8 cellular contexts compared by ENCODE assay signal in genomic region chr6:149922091-149922490, GRCh38. TPM values are rescaled to one million over a fixed set of nuclear protein-coding genes. Genes with fewer than 3 reads are reported as not detected.
DNase-seq lines count a peak whose midpoint lies in the region; ATAC-seq, FAIRE-seq and TF ChIP-seq lines count a peak whose summit lies in the region.
"Not testable (repeated sequence)": the region's sequence is repeated elsewhere in the genome, so short reads cannot be mapped to it uniquely, and the experiment has no call there.
"Had no signal": no experiment of that assay in that cellular context is flagged by ENCODE, and none has a peak within 500 bp of the region (broad histone marks: within the 10 kb centered on the region; RNA-seq: fewer than 3 reads in every experiment).

No MANE protein-coding gene starts in this region.

- H3K4me2 ChIP-seq in keratinocyte (ENCODE audit: control insufficient read depth, extremely low read depth, insufficient read depth, low read depth, low read length): peak overlapping the region; percentile 94

- H3K79me2 ChIP-seq in keratinocyte (ENCODE audit: control insufficient read depth, insufficient read depth, low read length): not testable (repeated sequence)

- not testable (repeated sequence) for H3K27me3 ChIP-seq in AG04450 (ENCODE audit: control insufficient read depth, insufficient read depth, low read length); keratinocyte (ENCODE audit: control insufficient read depth, extremely low read depth, insufficient read depth, low read length)
- peaks cover 89% of the 10 kb centered on the region for H3K27me3 ChIP-seq in HUES64 (ENCODE audit: insufficient read depth, low read length)

- dilution Hi-C loops in keratinocyte (cut with MboI; ENCODE audit: extremely low pct_ligation_motif_present, low sequenced_read_pairs): not testable (repeated sequence)

- ATAC-seq in central memory CD8-positive, alpha-beta T cell (replicated peaks; ENCODE audit: extremely low read depth, poor library complexity, severe bottlenecking): not testable (repeated sequence)

- not testable (repeated sequence) for TF ChIP-seq CTCF in AG04450 (IDR thresholded peaks at IDR 0.05; ENCODE audit: low read depth, low read length); keratinocyte (optimal IDR thresholded peaks at IDR 0.05 in 1 of 3, IDR thresholded peaks at IDR 0.05 in 1 of 3, conservative IDR thresholded peaks at IDR 0.05 in 1 of 3; ENCODE audit: extremely low read depth in 1 of 3, insufficient read depth in 2 of 3, low read length in 3 of 3); progenitor cell of endocrine pancreas (IDR thresholded peaks at IDR 0.05; ENCODE audit: unreplicated experiment)

- not testable (repeated sequence) for H3K9me1 ChIP-seq in keratinocyte (ENCODE audit: control insufficient read depth, extremely low read depth, insufficient read depth, low read length)

- H3K4me3 Mint-ChIP-seq in central memory CD8-positive, alpha-beta T cell: peak overlapping the region; percentile 83
- peak overlapping the region; percentile 68 for H3K4me3 Mint-ChIP-seq in progenitor cell of endocrine pancreas (ENCODE audit: low read depth)

- H3K9ac ChIP-seq in HUES64 (ENCODE audit: low read depth, low read length); keratinocyte (ENCODE audit: control insufficient read depth, extremely low read depth, insufficient read depth, low read length): not testable (repeated sequence)

- H3K36me3 Mint-ChIP-seq in central memory CD8-positive, alpha-beta T cell (ENCODE audit: insufficient read depth); progenitor cell of endocrine pancreas (ENCODE audit: insufficient read depth): not testable (repeated sequence)

- H3K4me1 Mint-ChIP-seq in central memory CD8-positive, alpha-beta T cell: peaks cover 18% of the 10 kb centered on the region
- not testable (repeated sequence) for H3K4me1 Mint-ChIP-seq in progenitor cell of endocrine pancreas (ENCODE audit: low read depth)

- H3K9me3 Mint-ChIP-seq in central memory CD8-positive, alpha-beta T cell; progenitor cell of endocrine pancreas (ENCODE audit: low read depth): not testable (repeated sequence)

- H4K20me1 ChIP-seq in keratinocyte (ENCODE audit: control insufficient read depth, extremely low read depth, insufficient read depth, low read length): not testable (repeated sequence)

- 28% methylated on average over 5 of the region's 5 CpGs for WGBS in HUES64

- POLR2A ChIA-PET in AG04450 (lab: Yijun Ruan, JAX): interaction anchor here (0.6 kb wide), 1 partner anchor 83 kb away, joined by 4 read pairs; no protein-coding TSS in a partner anchor

- FAIRE-seq in keratinocyte (lab: Jason Lieb, UNC): not testable (repeated sequence)

- not testable (repeated sequence) for H3K4me1 ChIP-seq in HUES64 (ENCODE audit: insufficient read depth, low read length)
- peaks cover 27% of the 10 kb centered on the region for H3K4me1 ChIP-seq in keratinocyte (ENCODE audit: control insufficient read depth, extremely low read depth, insufficient read depth, low read length)

- not testable (repeated sequence) for DNase-seq in AG04450 (ENCODE audit: low read depth, low spot score); central memory CD8-positive, alpha-beta T cell (ENCODE audit: low spot score in 2 of 2); keratinocyte (ENCODE audit: low read depth, low spot score); progenitor cell of endocrine pancreas (ENCODE audit: low spot score, unreplicated experiment)
- peak; percentile 49 for DNase-seq in activated CD8-positive, alpha-beta memory T cell treated with anti-CD3 and anti-CD28 coated beads, Interleukin-2, amount 50 U/mL, for 48 hours

- not testable (repeated sequence) for H3K27ac Mint-ChIP-seq in central memory CD8-positive, alpha-beta T cell (ENCODE audit: low read depth); progenitor cell of endocrine pancreas

- not testable (repeated sequence) for H3K9me3 ChIP-seq in AG04450 (ENCODE audit: control insufficient read depth, insufficient read depth, low read length); HUES64 (ENCODE audit: insufficient read depth, low read depth, low read length); keratinocyte (ENCODE audit: control insufficient read depth, low read depth, low read length)

- H3K36me3 ChIP-seq in HUES64 (ENCODE audit: insufficient read depth, low read length); keratinocyte (ENCODE audit: control insufficient read depth in 2 of 2, extremely low read depth in 1 of 2, insufficient read depth in 2 of 2, low read length in 2 of 2): not testable (repeated sequence)

- not testable (repeated sequence) for H2AFZ ChIP-seq in keratinocyte (ENCODE audit: control insufficient read depth, low read length)

- peaks cover 92% of the 10 kb centered on the region for H3K27me3 Mint-ChIP-seq in central memory CD8-positive, alpha-beta T cell
- peaks cover 89% of the 10 kb centered on the region for H3K27me3 Mint-ChIP-seq in progenitor cell of endocrine pancreas

- CTCF ChIA-PET in AG04450 (lab: Charles Lee): interaction anchor here (0.9 to 1.0 kb wide), 2 partner anchors 88 to 197 kb away, joined by 3 read pairs; no protein-coding TSS in a partner anchor

- peak overlapping the region; percentile 78 for H3K4me3 ChIP-seq in AG04450 (ENCODE audit: low read depth, low read length)
- peak overlapping the region; percentile 64 for H3K4me3 ChIP-seq in HUES64 (ENCODE audit: low read length)
- peak overlapping the region in 2 of 3 experiments; percentile 57 to 76 for H3K4me3 ChIP-seq in keratinocyte (ENCODE audit: control insufficient read depth in 2 of 3, extremely low read depth in 1 of 3, insufficient read depth in 2 of 3, low read depth in 1 of 3, low read length in 3 of 3)

- H3K27ac ChIP-seq in AG04450 (ENCODE audit: low read depth, low read length); HUES64 (ENCODE audit: low read depth, low read length); keratinocyte (ENCODE audit: control insufficient read depth, insufficient read depth, low read length): not testable (repeated sequence)

RNA-seq across cellular contexts. Expression of gene RAET1G, which starts 0.8 kb away (rescaled TPM):
- polyA plus RNA-seq in AG04450 (2011; rRNA removed) (3.0 TPM in 2 replicates), keratinocyte (12.1 to 38.8 TPM (median 16.4 TPM) in 3 replicates)
- 1.0 and 1.8 TPM in 2 replicates for polyA minus RNA-seq in AG04450 (2011; rRNA and poly(A)+ RNA removed)
- not detected for polyA plus RNA-seq in HUES64 (2013, experiment 1 of 2)
- polyA plus RNA-seq in HUES64 (2013, experiment 2 of 2): not detected
- 69.8 TPM for polyA plus RNA-seq in keratinocyte (2011; ENCODE audit: low read depth)
- polyA plus RNA-seq in keratinocyte (2011; cell fraction: cytosol; rRNA removed): 25.0 and 34.7 TPM in 2 replicates
- 76.7 and 78.1 TPM in 2 replicates for polyA plus RNA-seq in keratinocyte (2011; cell fraction: nucleus; rRNA removed)
- polyA plus RNA-seq in keratinocyte (2012; ENCODE audit: low replicate concordance): 10.8 and 136 TPM in 2 replicates
- 4.8 to 21.9 TPM (median 12.4 TPM) in 3 replicates for polyA minus RNA-seq in keratinocyte
- polyA minus RNA-seq in keratinocyte (2011; cell fraction: cytosol; rRNA and poly(A)+ RNA removed): 14.6 TPM
- 15.8 and 23.7 TPM in 2 replicates for polyA minus RNA-seq in keratinocyte (2011; cell fraction: nucleus; rRNA and poly(A)+ RNA removed)
- not detected in 2 replicates for total RNA-seq in progenitor cell of endocrine pancreas
- total RNA-seq: right lobe of liver had no signal

RNA-seq across cellular contexts. Expression of gene ULBP2, which starts 19.7 kb away (rescaled TPM):
- polyA plus RNA-seq in AG04450 (2011; rRNA removed) (6.3 and 7.9 TPM in 2 replicates), keratinocyte (11.8 to 15.7 TPM (median 14.0 TPM) in 3 replicates)
- polyA minus RNA-seq in AG04450 (2011; rRNA and poly(A)+ RNA removed): 3.9 and 5.1 TPM in 2 replicates
- polyA plus RNA-seq in HUES64 (2013, experiment 1 of 2): not detected
- polyA plus RNA-seq in HUES64 (2013, experiment 2 of 2): not detected
- 4.9 TPM for polyA plus RNA-seq in keratinocyte (2011; ENCODE audit: low read depth)
- polyA plus RNA-seq in keratinocyte (2011; cell fraction: cytosol; rRNA removed): 12.0 and 13.7 TPM in 2 replicates
- 33.5 and 35.2 TPM in 2 replicates for polyA plus RNA-seq in keratinocyte (2011; cell fraction: nucleus; rRNA removed)
- 8.1 and 11.0 TPM in 2 replicates for polyA plus RNA-seq in keratinocyte (2012; ENCODE audit: low replicate concordance)
- polyA minus RNA-seq in keratinocyte: 6.8 to 12.5 TPM (median 7.4 TPM) in 3 replicates
- polyA minus RNA-seq in keratinocyte (2011; cell fraction: cytosol; rRNA and poly(A)+ RNA removed): 9.2 TPM
- 6.9 and 7.6 TPM in 2 replicates for polyA minus RNA-seq in keratinocyte (2011; cell fraction: nucleus; rRNA and poly(A)+ RNA removed)
- not detected in 2 replicates for total RNA-seq in progenitor cell of endocrine pancreas

RNA-seq across cellular contexts. Expression of gene RAET1E, which starts 24.2 kb away (rescaled TPM):
- polyA plus RNA-seq in AG04450 (2011; rRNA removed): not detected in 2 replicates
- polyA minus RNA-seq in AG04450 (2011; rRNA and poly(A)+ RNA removed): 0.23 TPM in 1 of 2 replicates, not detected in the other
- polyA plus RNA-seq in HUES64 (2013, experiment 1 of 2): not detected
- not detected for polyA plus RNA-seq in HUES64 (2013, experiment 2 of 2)
- 8.4 to 24.9 TPM (median 14.0 TPM) in 3 replicates for polyA plus RNA-seq in keratinocyte
- polyA plus RNA-seq in keratinocyte (2011; ENCODE audit: low read depth): 19.2 TPM
- 7.7 and 14.8 TPM in 2 replicates for polyA plus RNA-seq in keratinocyte (2011; cell fraction: cytosol; rRNA removed)
- polyA plus RNA-seq in keratinocyte (2011; cell fraction: nucleus; rRNA removed): 29.0 and 31.6 TPM in 2 replicates
- polyA plus RNA-seq in keratinocyte (2012; ENCODE audit: low replicate concordance): 4.6 and 45.2 TPM in 2 replicates
- 2.3 to 20.6 TPM (median 5.9 TPM) in 3 replicates for polyA minus RNA-seq in keratinocyte
- polyA minus RNA-seq in keratinocyte (2011; cell fraction: cytosol; rRNA and poly(A)+ RNA removed): 2.3 TPM
- polyA minus RNA-seq in keratinocyte (2011; cell fraction: nucleus; rRNA and poly(A)+ RNA removed): 10.4 and 15.0 TPM in 2 replicates
- total RNA-seq in progenitor cell of endocrine pancreas: not detected in 2 replicates
- total RNA-seq: right lobe of liver had no signal

RNA-seq across cellular contexts. Expression of gene ULBP1, which starts 41.7 kb away (rescaled TPM):
- polyA plus RNA-seq in AG04450 (2011; rRNA removed): 2.6 and 2.8 TPM in 2 replicates
- polyA minus RNA-seq in AG04450 (2011; rRNA and poly(A)+ RNA removed): 0.60 and 1.0 TPM in 2 replicates
- 0.20 TPM for polyA plus RNA-seq in HUES64 (2013, experiment 1 of 2)
- 0.76 TPM for polyA plus RNA-seq in HUES64 (2013, experiment 2 of 2)
- 1.7 to 2.4 TPM (median 2.2 TPM) in 3 replicates for polyA plus RNA-seq in keratinocyte
- polyA plus RNA-seq in keratinocyte (2011; ENCODE audit: low read depth): 13.1 TPM
- polyA plus RNA-seq in keratinocyte (2011; cell fraction: cytosol; rRNA removed): 2.6 and 4.4 TPM in 2 replicates
- polyA plus RNA-seq in keratinocyte (2011; cell fraction: nucleus; rRNA removed): 5.7 and 6.8 TPM in 2 replicates
- 1.7 and 6.9 TPM in 2 replicates for polyA plus RNA-seq in keratinocyte (2012; ENCODE audit: low replicate concordance)
- 0.39 to 0.67 TPM (median 0.59 TPM) in 3 replicates for polyA minus RNA-seq in keratinocyte
- 0.77 TPM for polyA minus RNA-seq in keratinocyte (2011; cell fraction: cytosol; rRNA and poly(A)+ RNA removed)
- 1.3 and 3.1 TPM in 2 replicates for polyA minus RNA-seq in keratinocyte (2011; cell fraction: nucleus; rRNA and poly(A)+ RNA removed)
- 0.60 and 0.64 TPM in 2 replicates for total RNA-seq in progenitor cell of endocrine pancreas
- total RNA-seq: colonic mucosa had no signal

RNA-seq across cellular contexts. Expression of gene LRP11, which starts 57.9 kb away (rescaled TPM):
- 64.3 and 71.0 TPM in 2 replicates for polyA plus RNA-seq in AG04450 (2011; rRNA removed)
- 108 and 110 TPM in 2 replicates for polyA minus RNA-seq in AG04450 (2011; rRNA and poly(A)+ RNA removed)
- polyA plus RNA-seq in HUES64 (2013, experiment 1 of 2): 8.0 TPM
- 9.5 TPM for polyA plus RNA-seq in HUES64 (2013, experiment 2 of 2)
- 26.4 to 49.2 TPM (median 31.1 TPM) in 3 replicates for polyA plus RNA-seq in keratinocyte
- 48.7 TPM for polyA plus RNA-seq in keratinocyte (2011; ENCODE audit: low read depth)
- polyA plus RNA-seq in keratinocyte (2011; cell fraction: cytosol; rRNA removed): 23.3 and 33.9 TPM in 2 replicates
- 44.9 and 52.7 TPM in 2 replicates for polyA plus RNA-seq in keratinocyte (2011; cell fraction: nucleus; rRNA removed)
- polyA plus RNA-seq in keratinocyte (2012; ENCODE audit: low replicate concordance): 25.2 and 70.7 TPM in 2 replicates
- polyA minus RNA-seq in keratinocyte: 46.2 to 99.9 TPM (median 57.1 TPM) in 3 replicates
- polyA minus RNA-seq in keratinocyte (2011; cell fraction: cytosol; rRNA and poly(A)+ RNA removed): 46.0 TPM
- 46.4 and 66.9 TPM in 2 replicates for polyA minus RNA-seq in keratinocyte (2011; cell fraction: nucleus; rRNA and poly(A)+ RNA removed)
- 45.0 and 63.3 TPM in 2 replicates for total RNA-seq in progenitor cell of endocrine pancreas
